ENCODE assay signal across 24 cellular contexts in genomic region chr2:152031747-152032146, GRCh38.
"Had no signal": no experiment of that assay in that cellular context is flagged by ENCODE, and none has a peak within 500 bp of the region (broad histone marks: within the 10 kb centered on the region; RNA-seq: fewer than 3 reads in every experiment).

No MANE protein-coding gene starts in this region.

- H3K4me1 ChIP-seq: colonic mucosa, pancreas had no signal

- H3K36me3 Mint-ChIP-seq: activated naive CD4-positive, alpha-beta T cell treated with anti-CD3 and anti-CD28 coated beads, Interleukin-2, amount 50 U/mL, for 72 hours; natural killer cell treated with Interleukin-12 subunit alpha and Interleukin-12 subunit beta and Interleukin-15 and Interleukin-18, amount 100 ng/mL, for 72 hours; type B pancreatic cell had no signal

- H3K27ac ChIP-seq: colonic mucosa, esophagus squamous epithelium, gastroesophageal sphincter, pancreas, sigmoid colon, thoracic aorta had no signal

- DNase-seq: activated B cell treated with CpG ODN at 0.5 μM for 24 hours; activated CD4-positive, alpha-beta T cell treated with anti-CD3 and anti-CD28 coated beads for 36 hours; activated CD4-positive, alpha-beta T cell treated with anti-CD3 and anti-CD28 coated beads, Interleukin-2, amount 50 U/mL, for 4 hours; activated CD8-positive, alpha-beta memory T cell treated with anti-CD3 and anti-CD28 coated beads for 24 hours; activated CD8-positive, alpha-beta memory T cell treated with anti-CD3 and anti-CD28 coated beads, Interleukin-2, amount 50 U/mL, for 4 hours; activated T-cell treated with anti-CD3 and anti-CD28 coated beads, Interleukin-2, amount 50 U/mL, for 24 hours; central memory CD4-positive, alpha-beta T cell; colonic mucosa; endodermal cell; esophagus squamous epithelium; hypothalamus; pancreas; sigmoid colon; stimulated activated CD4-positive, alpha-beta T cell treated with anti-CD3 and anti-CD28 coated beads, Interleukin-2, amount 100 ng/mL, for 48 hours; stimulated activated CD8-positive, alpha-beta memory T cell treated with anti-CD3 and anti-CD28 coated beads, Interleukin-4, amount 100 ng/mL, for 48 hours; stimulated activated naive CD4-positive, alpha-beta T cell treated with Interleukin-2 at 50 U/mL for 16 hours had no signal

- ATAC-seq: activated CD4-positive, alpha-beta T cell treated with anti-CD3 and anti-CD28 coated beads for 36 hours; activated naive CD4-positive, alpha-beta T cell treated with anti-CD3 and anti-CD28 coated beads, Interleukin-2, amount 50 U/mL, for 72 hours; activated T-helper 17 cell treated with anti-CD3 and anti-CD28 coated beads, Interleukin-2, amount 50 U/mL, for 72 hours; gastroesophageal sphincter; natural killer cell treated with Interleukin-12 subunit alpha and Interleukin-12 subunit beta and Interleukin-15 and Interleukin-18, amount 100 ng/mL, for 72 hours had no signal

- H3K4me1 Mint-ChIP-seq: activated B cell treated with CpG ODN at 0.5 μM for 24 hours; activated CD4-positive, alpha-beta T cell treated with anti-CD3 and anti-CD28 coated beads for 36 hours; activated T-helper 17 cell treated with anti-CD3 and anti-CD28 coated beads, Interleukin-2, amount 50 U/mL, for 72 hours had no signal

- H3K27me3 ChIP-seq: colonic mucosa, esophagus squamous epithelium, gastroesophageal sphincter, pancreas, sigmoid colon had no signal

- H3K4me3 ChIP-seq: colonic mucosa, esophagus squamous epithelium, gastroesophageal sphincter, pancreas, sigmoid colon, smooth muscle cell, thoracic aorta had no signal

- H3K9me3 Mint-ChIP-seq: activated B cell treated with CpG ODN at 0.5 μM for 24 hours; activated naive CD4-positive, alpha-beta T cell treated with anti-CD3 and anti-CD28 coated beads, Interleukin-2, amount 50 U/mL, for 72 hours; activated T-cell treated with anti-CD3 and anti-CD28 coated beads, Interleukin-2, amount 50 U/mL, for 24 hours; activated T-helper 17 cell treated with anti-CD3 and anti-CD28 coated beads, Interleukin-2, amount 50 U/mL, for 72 hours; natural killer cell treated with Interleukin-12 subunit alpha and Interleukin-12 subunit beta and Interleukin-15 and Interleukin-18, amount 100 ng/mL, for 72 hours; T-helper 2 cell treated with Interferon-gamma antibody and Interleukin-4, amounts not matched to agents 5 μg/mL and 100 μg/mL, for 36 hours; type B pancreatic cell had no signal

- H3K4me3 Mint-ChIP-seq: activated B cell treated with CpG ODN at 0.5 μM for 24 hours; activated CD4-positive, alpha-beta T cell treated with anti-CD3 and anti-CD28 coated beads for 36 hours; activated T-cell treated with anti-CD3 and anti-CD28 coated beads, Interleukin-2, amount 50 U/mL, for 24 hours; activated T-helper 17 cell treated with anti-CD3 and anti-CD28 coated beads, Interleukin-2, amount 50 U/mL, for 72 hours; endodermal cell; natural killer cell treated with Interleukin-12 subunit alpha and Interleukin-12 subunit beta and Interleukin-15 and Interleukin-18, amount 100 ng/mL, for 72 hours; T-helper 2 cell treated with Interferon-gamma antibody and Interleukin-4, amounts not matched to agents 5 μg/mL and 100 μg/mL, for 36 hours; type B pancreatic cell had no signal

- H3K9me3 ChIP-seq: colonic mucosa, esophagus squamous epithelium, gastroesophageal sphincter, pancreas, sigmoid colon, thoracic aorta had no signal

- H3K36me3 ChIP-seq: colonic mucosa, esophagus squamous epithelium, gastroesophageal sphincter, pancreas, sigmoid colon, thoracic aorta had no signal

- H3K27ac Mint-ChIP-seq: activated B cell treated with CpG ODN at 0.5 μM for 24 hours; activated CD4-positive, alpha-beta T cell treated with anti-CD3 and anti-CD28 coated beads for 36 hours; activated naive CD4-positive, alpha-beta T cell treated with anti-CD3 and anti-CD28 coated beads, Interleukin-2, amount 50 U/mL, for 72 hours; activated T-cell treated with anti-CD3 and anti-CD28 coated beads, Interleukin-2, amount 50 U/mL, for 24 hours; activated T-helper 17 cell treated with anti-CD3 and anti-CD28 coated beads, Interleukin-2, amount 50 U/mL, for 72 hours; endodermal cell; natural killer cell treated with Interleukin-12 subunit alpha and Interleukin-12 subunit beta and Interleukin-15 and Interleukin-18, amount 100 ng/mL, for 72 hours; T-helper 2 cell treated with Interferon-gamma antibody and Interleukin-4, amounts not matched to agents 5 μg/mL and 100 μg/mL, for 36 hours; type B pancreatic cell had no signal
